Comparison of ENCODE assay signal across 8 cellular contexts in the genomic region with DNA sequence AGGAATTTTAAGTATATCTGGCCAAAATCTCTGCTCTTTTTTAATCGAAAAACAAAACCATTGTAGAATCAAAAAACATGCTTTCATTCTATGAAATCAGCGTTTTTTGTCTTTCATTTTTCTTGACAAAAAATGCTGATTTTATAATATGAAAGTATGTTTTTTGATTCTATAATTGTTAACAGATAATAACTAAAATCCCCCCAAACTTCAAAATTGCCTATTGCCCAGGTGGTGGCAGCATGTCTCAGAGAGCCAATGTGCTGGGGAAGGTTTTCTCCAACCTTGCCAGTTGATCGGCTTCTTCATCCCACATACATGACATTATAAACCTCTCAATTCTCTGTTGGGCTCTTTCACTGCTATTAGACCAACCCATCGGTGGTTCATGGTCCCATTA. TPM values are rescaled to one million over a fixed set of nuclear protein-coding genes. Genes with fewer than 3 reads are reported as not detected.
A peak's percentile ranks its signal among the peaks of the same experiment; 100 is the strongest.
DNase-seq lines count a peak whose midpoint lies in the region; ATAC-seq and TF ChIP-seq lines count a peak whose summit lies in the region.

No MANE protein-coding gene starts in this region.

- H3K9ac ChIP-seq in neural progenitor cell: no peak overlapping the region

- H3K9me3 ChIP-seq in neural progenitor cell (ENCODE audit: low read depth): no peaks in the 10 kb centered on the region

- H3K4me3 ChIP-seq in choroid plexus epithelial cell (ENCODE audit: low read depth, low read length) (no peak overlapping the region), neural progenitor cell (no peak overlapping the region)

- no peaks in the 10 kb centered on the region for H3F3A ChIP-seq in neural progenitor cell (ENCODE audit: low read depth)

- no peak overlapping the region for H3K4me3 Mint-ChIP-seq in neural progenitor cell

- H3K27me3 Mint-ChIP-seq in neural progenitor cell (ENCODE audit: insufficient read depth, low read depth): no peaks in the 10 kb centered on the region

- peak; percentile 68 for TF ChIP-seq CTCF in choroid plexus epithelial cell (conservative IDR thresholded peaks at IDR 0.05; ENCODE audit: low read depth, low read length)
- peak; percentile 33 for TF ChIP-seq CTCF in neural progenitor cell (IDR thresholded peaks at IDR 0.05)

- H3K27ac ChIP-seq in neural progenitor cell: no peak overlapping the region

- ATAC-seq in HG02610 (IDR thresholded peaks at IDR 0.05; ENCODE audit: unreplicated experiment) (no peak), GM21723 (IDR thresholded peaks at IDR 0.05; ENCODE audit: unreplicated experiment) (no peak)

- H3K9me3 Mint-ChIP-seq in neural progenitor cell: peaks cover 6% of the 10 kb centered on the region

- H4K20me1 ChIP-seq in neural progenitor cell (ENCODE audit: low read depth): no peaks in the 10 kb centered on the region

- DNase-seq in GDM1 (lab: John Stamatoyannopoulos, UW) (peak; percentile 37), Kasumi-1 (lab: John Stamatoyannopoulos, UW) (peak; percentile 34 to 48), choroid plexus epithelial cell (ENCODE audit: low read depth) (peak; percentile 79), neural progenitor cell (ENCODE audit: low spot score) (no peak), NCI-H2107 (lab: John Stamatoyannopoulos, UW) (no peak), NCI-H1436 treated with DMSO at 0.1 percent for 48 hours (lab: John Stamatoyannopoulos, UW) (no peak)

- peaks cover 8% of the 10 kb centered on the region for H3K4me1 ChIP-seq in neural progenitor cell

- H3K27ac Mint-ChIP-seq in neural progenitor cell: no peak overlapping the region

- H3K36me3 Mint-ChIP-seq in neural progenitor cell: peaks cover 6% of the 10 kb centered on the region

- H3K79me2 ChIP-seq in neural progenitor cell (ENCODE audit: low read depth): peaks cover 31% of the 10 kb centered on the region

- no peak overlapping the region for H2AFZ ChIP-seq in neural progenitor cell (replicated peaks)

- H3K4me2 ChIP-seq in neural progenitor cell: no peak overlapping the region

- H3K4me1 Mint-ChIP-seq in neural progenitor cell: peaks cover 13% of the 10 kb centered on the region

- H3K36me3 ChIP-seq in neural progenitor cell: no peaks in the 10 kb centered on the region

- H3K27me3 ChIP-seq in neural progenitor cell: no peaks in the 10 kb centered on the region

RNA-seq across cellular contexts. Expression of gene SMIM15, which starts 5.1 kb away (rescaled TPM):
- total RNA-seq in neural progenitor cell (ENCODE audit: low replicate concordance): 29.5 and 40.9 TPM in 2 replicates

Comparison
In these comparisons a context has a peak if more than half of its experiments do, and no peak if none do; other contexts are left out.
1. DNase-seq: peak in GDM1 (single experiment), Kasumi-1 (2 of 2) and choroid plexus epithelial cell (single experiment); none in neural progenitor cell (single experiment), NCI-H2107 (single experiment) and NCI-H1436 treated with DMSO at 0.1 percent for 48 hours (single experiment).